Comparison of ENCODE assay signal across 35 cellular contexts in genomic region chr15:93583533-93583932, GRCh38.
"Had no signal": no experiment of that assay in that cellular context is flagged by ENCODE, and none has a peak within 500 bp of the region (broad histone marks: within the 10 kb centered on the region; RNA-seq: fewer than 3 reads in every experiment).

No MANE protein-coding gene starts in this region.

- H3K27ac ChIP-seq: adrenal gland, body of pancreas, epithelial cell of prostate, esophagus squamous epithelium, gastroesophageal sphincter had no signal

- H3K27me3 ChIP-seq: adrenal gland, body of pancreas, esophagus squamous epithelium, gastroesophageal sphincter had no signal

- DNase-seq: activated CD4-positive, alpha-beta memory T cell treated with anti-CD3 and anti-CD28 coated beads for 36 hours; activated CD4-positive, alpha-beta T cell treated with anti-CD3 and anti-CD28 coated beads for 36 hours; activated CD4-positive, alpha-beta T cell treated with anti-CD3 and anti-CD28 coated beads, Interleukin-2, amount 10 ng/mL, durations not matched to agents 24 days and 14 days; activated CD4-positive, CD25-positive, alpha-beta regulatory T cell; activated CD4-positive, CD25-positive, alpha-beta regulatory T cell treated with anti-CD3 and anti-CD28 coated beads, Interleukin-2, amount 50 U/mL, for 72 hours; activated CD8-positive, alpha-beta memory T cell treated with anti-CD3 and anti-CD28 coated beads, Interleukin-2, amount 10 ng/mL, durations not matched to agents 7 days and 5 days; activated CD8-positive, alpha-beta memory T cell treated with anti-CD3 and anti-CD28 coated beads, Interleukin-2, amount 50 U/mL, for 4 hours; activated CD8-positive, alpha-beta T cell treated with anti-CD3 and anti-CD28 coated beads, Interleukin-2, amount 10 ng/mL, durations not matched to agents 7 days and 5 days; activated effector memory CD4-positive, alpha-beta T cell treated with anti-CD3 and anti-CD28 coated beads, Interleukin-2, amount 50 U/mL, for 16 hours; activated naive CD4-positive, alpha-beta T cell treated with anti-CD3 and anti-CD28 coated beads for 36 hours; activated naive CD8-positive, alpha-beta T cell treated with anti-CD3 and anti-CD28 coated beads for 36 hours; activated naive CD8-positive, alpha-beta T cell treated with anti-CD3 and anti-CD28 coated beads, Interleukin-2, amount 50 U/mL, for 24 hours; activated T-cell treated with anti-CD3 and anti-CD28 coated beads, Interleukin-2, amount 50 U/mL, for 1 hour; activated T-cell treated with anti-CD3 and anti-CD28 coated beads, Interleukin-2, amount 50 U/mL, for 48 hours; adrenal gland; amygdala; aorta; body of pancreas; caudate nucleus; cortex of kidney; dermis blood vessel endothelial cell; effector CD4-positive, alpha-beta T cell; effector memory CD8-positive, alpha-beta T cell; esophagus squamous epithelium; foreskin melanocyte; SW 1271; T-cell; T1000 had no signal

- H3K27ac Mint-ChIP-seq: activated CD4-positive, alpha-beta memory T cell treated with anti-CD3 and anti-CD28 coated beads for 36 hours; activated CD4-positive, alpha-beta T cell treated with anti-CD3 and anti-CD28 coated beads for 36 hours; activated CD4-positive, alpha-beta T cell treated with anti-CD3 and anti-CD28 coated beads, Interleukin-2, amount 10 ng/mL, durations not matched to agents 24 days and 14 days; activated CD8-positive, alpha-beta memory T cell treated with anti-CD3 and anti-CD28 coated beads, Interleukin-2, amount 10 ng/mL, durations not matched to agents 7 days and 5 days; activated CD8-positive, alpha-beta T cell treated with anti-CD3 and anti-CD28 coated beads, Interleukin-2, amount 10 ng/mL, durations not matched to agents 7 days and 5 days; activated naive CD4-positive, alpha-beta T cell treated with anti-CD3 and anti-CD28 coated beads for 36 hours; activated naive CD4-positive, alpha-beta T cell treated with anti-CD3 and anti-CD28 coated beads, Interleukin-2, amount 50 U/mL, for 24 hours; activated naive CD8-positive, alpha-beta T cell treated with anti-CD3 and anti-CD28 coated beads for 36 hours; activated naive CD8-positive, alpha-beta T cell treated with anti-CD3 and anti-CD28 coated beads, Interleukin-2, amount 50 U/mL, for 24 hours; activated T-helper 1 cell treated with anti-CD3 and anti-CD28 coated beads, Interleukin-12 subunit alpha, Interleukin-12 subunit beta, Interleukin-2, Interleukin-4 antibody, amounts not matched to agents 30 ng/mL and 10 ng/mL and 1 ng/mL, durations not matched to agents 14 hours and 24 hours and 36 hours; activated T-helper 2 cell treated with anti-CD3 and anti-CD28 coated beads, Interferon-gamma antibody, Interleukin-2, Interleukin-4, amounts not matched to agents 10 μg/mL and 5 μg/mL and 100 μg/mL, durations not matched to agents 14 hours and 24 hours and 36 hours; effector memory CD8-positive, alpha-beta T cell; T-cell; T-helper 1 cell treated with Interleukin-12 subunit alpha and Interleukin-12 subunit beta and Interleukin-4 antibody, amounts not matched to agents 30 μg/mL and 1 μg/mL, for 36 hours; T-helper 2 cell treated with Interferon-gamma antibody and Interleukin-4, amounts not matched to agents 5 μg/mL and 100 μg/mL, for 36 hours had no signal

- H3K4me3 ChIP-seq: adrenal gland, body of pancreas, esophagus squamous epithelium, gastroesophageal sphincter had no signal

- H3K36me3 ChIP-seq: adrenal gland, esophagus squamous epithelium, gastroesophageal sphincter had no signal

- H3K4me3 Mint-ChIP-seq: activated CD4-positive, alpha-beta memory T cell treated with anti-CD3 and anti-CD28 coated beads for 36 hours; activated CD4-positive, alpha-beta T cell treated with anti-CD3 and anti-CD28 coated beads for 36 hours; activated CD4-positive, alpha-beta T cell treated with anti-CD3 and anti-CD28 coated beads, Interleukin-2, amount 10 ng/mL, durations not matched to agents 24 days and 14 days; activated CD8-positive, alpha-beta memory T cell treated with anti-CD3 and anti-CD28 coated beads, Interleukin-2, amount 10 ng/mL, durations not matched to agents 7 days and 5 days; activated CD8-positive, alpha-beta T cell treated with anti-CD3 and anti-CD28 coated beads, Interleukin-2, amount 10 ng/mL, durations not matched to agents 7 days and 5 days; activated naive CD4-positive, alpha-beta T cell treated with anti-CD3 and anti-CD28 coated beads for 36 hours; activated naive CD4-positive, alpha-beta T cell treated with anti-CD3 and anti-CD28 coated beads, Interleukin-2, amount 50 U/mL, for 24 hours; activated naive CD8-positive, alpha-beta T cell treated with anti-CD3 and anti-CD28 coated beads for 36 hours; activated naive CD8-positive, alpha-beta T cell treated with anti-CD3 and anti-CD28 coated beads, Interleukin-2, amount 50 U/mL, for 24 hours; activated T-helper 1 cell treated with anti-CD3 and anti-CD28 coated beads, Interleukin-12 subunit alpha, Interleukin-12 subunit beta, Interleukin-2, Interleukin-4 antibody, amounts not matched to agents 30 ng/mL and 10 ng/mL and 1 ng/mL, durations not matched to agents 14 hours and 24 hours and 36 hours; effector memory CD8-positive, alpha-beta T cell; T-cell; T-helper 1 cell treated with Interleukin-12 subunit alpha and Interleukin-12 subunit beta and Interleukin-4 antibody, amounts not matched to agents 30 μg/mL and 1 μg/mL, for 36 hours; T-helper 2 cell treated with Interferon-gamma antibody and Interleukin-4, amounts not matched to agents 5 μg/mL and 100 μg/mL, for 36 hours had no signal

- H3K9me3 Mint-ChIP-seq: activated CD4-positive, alpha-beta T cell treated with anti-CD3 and anti-CD28 coated beads, Interleukin-2, amount 10 ng/mL, durations not matched to agents 24 days and 14 days; activated T-helper 1 cell treated with anti-CD3 and anti-CD28 coated beads, Interleukin-12 subunit alpha, Interleukin-12 subunit beta, Interleukin-2, Interleukin-4 antibody, amounts not matched to agents 30 ng/mL and 10 ng/mL and 1 ng/mL, durations not matched to agents 14 hours and 24 hours and 36 hours; activated T-helper 2 cell treated with anti-CD3 and anti-CD28 coated beads, Interferon-gamma antibody, Interleukin-2, Interleukin-4, amounts not matched to agents 10 μg/mL and 5 μg/mL and 100 μg/mL, durations not matched to agents 14 hours and 24 hours and 36 hours; T-helper 1 cell treated with Interleukin-12 subunit alpha and Interleukin-12 subunit beta and Interleukin-4 antibody, amounts not matched to agents 30 μg/mL and 1 μg/mL, for 36 hours; T-helper 2 cell treated with Interferon-gamma antibody and Interleukin-4, amounts not matched to agents 5 μg/mL and 100 μg/mL, for 36 hours had no signal

- H3K4me1 ChIP-seq: adrenal gland, body of pancreas, esophagus squamous epithelium, gastroesophageal sphincter had no signal

- H3K4me1 Mint-ChIP-seq: activated CD4-positive, alpha-beta T cell treated with anti-CD3 and anti-CD28 coated beads for 36 hours; activated CD4-positive, alpha-beta T cell treated with anti-CD3 and anti-CD28 coated beads, Interleukin-2, amount 10 ng/mL, durations not matched to agents 24 days and 14 days; activated CD8-positive, alpha-beta memory T cell treated with anti-CD3 and anti-CD28 coated beads, Interleukin-2, amount 10 ng/mL, durations not matched to agents 7 days and 5 days; activated naive CD4-positive, alpha-beta T cell treated with anti-CD3 and anti-CD28 coated beads, Interleukin-2, amount 50 U/mL, for 24 hours; activated naive CD8-positive, alpha-beta T cell treated with anti-CD3 and anti-CD28 coated beads for 36 hours; activated naive CD8-positive, alpha-beta T cell treated with anti-CD3 and anti-CD28 coated beads, Interleukin-2, amount 50 U/mL, for 24 hours; T-cell had no signal

- H3K27me3 Mint-ChIP-seq: activated CD4-positive, alpha-beta T cell treated with anti-CD3 and anti-CD28 coated beads, Interleukin-2, amount 10 ng/mL, durations not matched to agents 24 days and 14 days had no signal

- H3K9me3 ChIP-seq: adrenal gland, body of pancreas, esophagus squamous epithelium had no signal

- H3K36me3 Mint-ChIP-seq: activated CD4-positive, alpha-beta memory T cell treated with anti-CD3 and anti-CD28 coated beads for 36 hours; activated CD8-positive, alpha-beta memory T cell treated with anti-CD3 and anti-CD28 coated beads, Interleukin-2, amount 10 ng/mL, durations not matched to agents 7 days and 5 days; activated naive CD4-positive, alpha-beta T cell treated with anti-CD3 and anti-CD28 coated beads, Interleukin-2, amount 50 U/mL, for 24 hours; activated naive CD8-positive, alpha-beta T cell treated with anti-CD3 and anti-CD28 coated beads for 36 hours; T-cell had no signal
